Comparison of ENCODE assay signal across 18 cellular contexts in the genomic region with DNA sequence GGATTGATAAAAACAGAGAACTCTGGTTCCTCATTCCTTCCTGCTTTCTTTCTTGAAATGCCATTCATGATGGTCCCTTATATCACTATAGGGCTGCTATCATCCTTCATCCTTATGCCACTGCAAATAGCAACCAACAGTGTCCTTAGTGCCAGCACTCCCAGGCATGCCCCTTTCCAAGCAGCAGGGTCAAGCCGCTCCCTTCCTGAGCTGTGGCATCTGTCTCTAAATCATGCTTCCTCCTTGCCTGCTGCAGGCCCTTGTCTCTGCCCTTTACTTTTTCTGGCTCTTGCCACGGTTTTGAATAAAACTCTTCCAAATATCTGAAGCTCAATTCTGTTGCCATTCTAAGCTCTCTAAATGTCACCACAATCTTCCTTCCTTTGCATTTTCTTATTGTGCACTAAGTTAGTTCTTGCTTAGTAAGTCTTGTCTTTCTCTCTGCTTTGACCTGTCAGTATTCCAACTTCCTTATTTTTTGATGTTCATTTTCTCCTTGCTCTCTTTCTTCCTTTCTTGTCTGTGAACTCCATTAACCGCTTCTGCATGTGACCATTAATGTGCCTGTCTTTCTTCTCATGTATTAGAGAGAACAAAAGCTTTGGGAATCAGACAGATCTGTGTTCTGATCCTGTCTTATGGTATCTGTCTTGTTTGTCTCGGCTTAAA. TPM values are rescaled to one million over a fixed set of nuclear protein-coding genes. Genes with fewer than 3 reads are reported as not detected.
DNase-seq lines count a peak whose midpoint lies in the region; ATAC-seq and TF ChIP-seq lines count a peak whose summit lies in the region.
"Had no signal": no experiment of that assay in that cellular context is flagged by ENCODE, and none has a peak within 500 bp of the region (broad histone marks: within the 10 kb centered on the region; RNA-seq: fewer than 3 reads in every experiment).

No MANE protein-coding gene starts in this region.

- ATAC-seq in left lung (peak; percentile 38), GM21576 (IDR thresholded peaks at IDR 0.05; ENCODE audit: unreplicated experiment) (no peak), HG03045 (IDR thresholded peaks at IDR 0.05; ENCODE audit: unreplicated experiment) (no peak), HG02571 (IDR thresholded peaks at IDR 0.05; ENCODE audit: unreplicated experiment) (no peak)
- ATAC-seq: activated T-cell treated with anti-CD3 and anti-CD28 coated beads, Interleukin-2, amount 50 U/mL, for 4 hours; gastroesophageal sphincter had no signal

- H3K9me3 ChIP-seq in OCI-LY3 (ENCODE audit: insufficient read depth, low read length), result no peaks in the 10 kb centered on the region; the same call in 1 of the 2 replicates
- no peaks in the 10 kb centered on the region for H3K9me3 ChIP-seq in left lung
- H3K9me3 ChIP-seq in spleen, result no peaks in the 10 kb centered on the region
- no peaks in the 10 kb centered on the region for H3K9me3 ChIP-seq in HAP-1
- H3K9me3 ChIP-seq: ascending aorta, gastroesophageal sphincter had no signal

- H3K4me2 ChIP-seq in OCI-LY3 (ENCODE audit: low read length), result peak overlapping the region; percentile 48

- no peak for TF ChIP-seq CTCF in OCI-LY3 (IDR thresholded peaks at IDR 0.05; ENCODE audit: low read depth, low read length)
- no peak for TF ChIP-seq CTCF in left lung (IDR thresholded peaks at IDR 0.05)
- TF ChIP-seq CTCF in spleen (IDR thresholded peaks at IDR 0.05 in 8 of 11, conservative IDR thresholded peaks at IDR 0.05 in 3 of 11), result no peak

- H3K27ac ChIP-seq in OCI-LY3 (ENCODE audit: low read length) (no peak overlapping the region), left lung (peak overlapping the region in 1 of 2 donors; percentile 89), spleen (peak overlapping the region; percentile 44 to 87 (median 80))
- H3K27ac ChIP-seq: VCaP had no signal

- H3K36me3 ChIP-seq in OCI-LY3 (replicated peaks; ENCODE audit: low read depth, low read length) (no peaks in the 10 kb centered on the region), left lung (no peaks in the 10 kb centered on the region), spleen (no peaks in the 10 kb centered on the region), HAP-1 (replicated peaks) (no peaks in the 10 kb centered on the region)
- H3K36me3 ChIP-seq: ascending aorta, gastroesophageal sphincter had no signal

- DNase-seq in KBM-7, result peak; percentile 70
- peak in 1 of 2 donors; percentile 31 for DNase-seq in left lung
- peak; percentile 66 for DNase-seq in spleen
- no peak for DNase-seq in HAP-1 (ENCODE audit: low spot score in 2 of 2)
- DNase-seq: activated CD4-positive, alpha-beta memory T cell treated with anti-CD3 and anti-CD28 coated beads for 36 hours; activated naive CD4-positive, alpha-beta T cell treated with anti-CD3 and anti-CD28 coated beads, Interleukin-2, amount 10 ng/mL, durations not matched to agents 7 days and 5 days; activated T-cell treated with anti-CD3 and anti-CD28 coated beads, Interleukin-2, amount 50 U/mL, for 4 hours; effector CD4-positive, alpha-beta T cell; NCI-H1930; stimulated activated naive CD4-positive, alpha-beta T cell treated with Interleukin-2 at 50 U/mL for 16 hours; T-helper 1 cell had no signal

- intact Hi-C loops in left lung (cut with DNase I) (no loop called here), spleen (cut with DNase I; ENCODE audit: low total_unique reads) (no loop called here)

- TF ChIP-seq POLR2A in spleen (IDR thresholded peaks at IDR 0.05), result no peak

- H3K4me3 ChIP-seq in OCI-LY3 (ENCODE audit: low read length), result peak overlapping the region; percentile 10; the same call in 1 of the 2 replicates
- H3K4me3 ChIP-seq in left lung, result no peak overlapping the region
- peak overlapping the region in 1 of 8 donors; percentile 43 for H3K4me3 ChIP-seq in spleen
- H3K4me3 ChIP-seq in HAP-1, result no peak overlapping the region
- H3K4me3 ChIP-seq: ascending aorta, gastroesophageal sphincter had no signal

- H3K4me1 ChIP-seq in OCI-LY3 (ENCODE audit: low read length), result peaks cover 26% of the 10 kb centered on the region
- H3K4me1 ChIP-seq in left lung, result peaks cover 0 to 72% of the 10 kb centered on the region in 2 donors
- H3K4me1 ChIP-seq in spleen, result peaks cover 15 to 78% (median 49%) of the 10 kb centered on the region in 6 donors
- H3K4me1 ChIP-seq in HAP-1, result no peaks in the 10 kb centered on the region

- H3K9ac ChIP-seq in OCI-LY3 (ENCODE audit: low read length), result no peak overlapping the region

- 0 out of 2 replicates have a peak overlapping the region, but pooled peaks have one; percentile 4 for H2AFZ ChIP-seq in OCI-LY3 (ENCODE audit: low read depth, low read length)

- H3K27me3 ChIP-seq in OCI-LY3 (ENCODE audit: low read depth, low read length) (peaks cover 18% of the 10 kb centered on the region; the same call in 1 of the 2 replicates), left lung (no peaks in the 10 kb centered on the region), spleen (replicated peaks in 1 of 7) (peaks cover 0 to 4% (median 0%) of the 10 kb centered on the region in 7 donors), HAP-1 (ENCODE audit: low read depth) (no peaks in the 10 kb centered on the region)
- H3K27me3 ChIP-seq: ascending aorta, gastroesophageal sphincter had no signal

- no peaks in the 10 kb centered on the region for H3K79me2 ChIP-seq in OCI-LY3 (ENCODE audit: low read length)

- H4K20me1 ChIP-seq in OCI-LY3 (ENCODE audit: insufficient read depth, low read length), result no peaks in the 10 kb centered on the region

- in situ Hi-C loops in KBM-7 (cut with MboI; ENCODE audit: low pct_unique_long_range_greater_than_20kb, low sequenced_read_pairs), result no loop called here
- in situ Hi-C loops in HAP-1 (cut with MboI; ENCODE audit: low sequenced_read_pairs), result no loop called here

- WGBS in spleen, 5 donors, result 30 to 44% (median 33%) methylated on average over 4 of the region's 4 CpGs

RNA-seq across cellular contexts. Expression of gene TLR4, which starts 19.9 kb away (rescaled TPM):
- total RNA-seq in left lung (10 to 100 TPM; 24.8 to 62.1 TPM), spleen (100 to 1,000 TPM in 5 of 7 donors, 10 to 100 TPM in 2; 62.8 to 216 (median 136) TPM)
- polyA plus RNA-seq in spleen, result 10 to 100 TPM in 1 of 3 donors, 1 to 10 TPM in 2; 6.3 to 14.8 (median 7.8) TPM
- total RNA-seq: activated CD4-positive, alpha-beta memory T cell treated with anti-CD3 and anti-CD28 coated beads for 36 hours had no signal

Comparison
In these comparisons a context has a peak if more than half of its experiments do, and no peak if none do; other contexts are left out.
1. DNase-seq: peak in KBM-7 (single experiment) and spleen (single experiment); none in HAP-1 (0 of 2).